14 cellular contexts compared by ENCODE assay signal in genomic region chr6:137492771-137493217, GRCh38. TPM values are rescaled to one million over a fixed set of nuclear protein-coding genes. Genes with fewer than 3 reads are reported as not detected.
A peak's percentile ranks its signal among the peaks of the same experiment; 100 is the strongest.
DNase-seq lines count a peak whose midpoint lies in the region; ATAC-seq and TF ChIP-seq lines count a peak whose summit lies in the region.
"Had no signal": no experiment of that assay in that cellular context is flagged by ENCODE, and none has a peak within 500 bp of the region (broad histone marks: within the 10 kb centered on the region; RNA-seq: fewer than 3 reads in every experiment).

No MANE protein-coding gene starts in this region.

- peaks cover 60% of the 10 kb centered on the region for H3K4me1 Mint-ChIP-seq in activated naive CD4-positive, alpha-beta T cell treated with anti-CD3 and anti-CD28 coated beads, Interleukin-2, amount 50 U/mL, for 24 hours
- peaks cover 19% of the 10 kb centered on the region for H3K4me1 Mint-ChIP-seq in activated T-helper 17 cell treated with anti-CD3 and anti-CD28 coated beads, Interleukin-2, amount 50 U/mL, for 72 hours

- intact Hi-C loops in lower lobe of right lung (cut with DNase I): no loop called here

- peaks cover 99% of the 10 kb centered on the region for H3K27me3 ChIP-seq in lower lobe of right lung (ENCODE audit: low read depth)
- H3K27me3 ChIP-seq in thoracic aorta (replicated peaks; ENCODE audit: insufficient read depth): peaks cover 40% of the 10 kb centered on the region

- H3K27me3 Mint-ChIP-seq in activated naive CD4-positive, alpha-beta T cell treated with anti-CD3 and anti-CD28 coated beads, Interleukin-2, amount 50 U/mL, for 24 hours: peaks cover 74% of the 10 kb centered on the region
- peaks cover 74% of the 10 kb centered on the region for H3K27me3 Mint-ChIP-seq in activated T-helper 17 cell treated with anti-CD3 and anti-CD28 coated beads, Interleukin-2, amount 50 U/mL, for 72 hours

- peaks cover 3% of the 10 kb centered on the region for H3K36me3 Mint-ChIP-seq in activated naive CD4-positive, alpha-beta T cell treated with anti-CD3 and anti-CD28 coated beads, Interleukin-2, amount 50 U/mL, for 24 hours
- H3K36me3 Mint-ChIP-seq in activated T-helper 17 cell treated with anti-CD3 and anti-CD28 coated beads, Interleukin-2, amount 50 U/mL, for 72 hours (ENCODE audit: low read depth): peaks cover 27% of the 10 kb centered on the region

- peak overlapping the region; percentile 23 for H3K4me3 ChIP-seq in lower lobe of right lung
- peak overlapping the region; percentile 40 for H3K4me3 ChIP-seq in thoracic aorta
- H3K4me3 ChIP-seq: colonic mucosa had no signal

- no peaks in the 10 kb centered on the region for H3K36me3 ChIP-seq in lower lobe of right lung
- H3K36me3 ChIP-seq in thoracic aorta: no peaks in the 10 kb centered on the region
- H3K36me3 ChIP-seq: colonic mucosa had no signal

- TF ChIP-seq CTCF in lower lobe of right lung (IDR thresholded peaks at IDR 0.05) (no peak), thoracic aorta (IDR thresholded peaks at IDR 0.05) (no peak)

- H3K27ac Mint-ChIP-seq in activated naive CD4-positive, alpha-beta T cell treated with anti-CD3 and anti-CD28 coated beads, Interleukin-2, amount 50 U/mL, for 24 hours: no peak overlapping the region
- no peak overlapping the region for H3K27ac Mint-ChIP-seq in activated T-helper 17 cell treated with anti-CD3 and anti-CD28 coated beads, Interleukin-2, amount 50 U/mL, for 72 hours

- no peak for ATAC-seq in activated T-helper 17 cell treated with anti-CD3 and anti-CD28 coated beads, Interleukin-2, amount 50 U/mL, for 72 hours (replicated peaks)
- ATAC-seq in lower lobe of right lung: no peak
- no peak for ATAC-seq in thoracic aorta (ENCODE audit: insufficient number of reproducible peaks, low FRiP score, low read depth)
- ATAC-seq in GM18867 (IDR thresholded peaks at IDR 0.05; ENCODE audit: unreplicated experiment): no peak

- H3K4me1 ChIP-seq in lower lobe of right lung: peaks cover 57% of the 10 kb centered on the region
- H3K4me1 ChIP-seq in thoracic aorta (ENCODE audit: control insufficient read depth in 1 of 2, low read depth in 2 of 2): peaks cover 5 to 57% of the 10 kb centered on the region in 2 donors

- no peaks in the 10 kb centered on the region for H3K9me3 Mint-ChIP-seq in activated naive CD4-positive, alpha-beta T cell treated with anti-CD3 and anti-CD28 coated beads, Interleukin-2, amount 50 U/mL, for 24 hours
- H3K9me3 Mint-ChIP-seq in activated T-helper 17 cell treated with anti-CD3 and anti-CD28 coated beads, Interleukin-2, amount 50 U/mL, for 72 hours: no peaks in the 10 kb centered on the region

- H3K4me3 Mint-ChIP-seq in activated naive CD4-positive, alpha-beta T cell treated with anti-CD3 and anti-CD28 coated beads, Interleukin-2, amount 50 U/mL, for 24 hours: peak overlapping the region; percentile 26
- H3K4me3 Mint-ChIP-seq in activated T-helper 17 cell treated with anti-CD3 and anti-CD28 coated beads, Interleukin-2, amount 50 U/mL, for 72 hours: peak overlapping the region; percentile 71

- H3K27ac ChIP-seq in lower lobe of right lung: no peak overlapping the region
- H3K27ac ChIP-seq in thoracic aorta: peak overlapping the region in 1 of 2 donors; percentile 18
- H3K27ac ChIP-seq: colonic mucosa had no signal

- DNase-seq in activated naive CD4-positive, alpha-beta T cell treated with anti-CD3 and anti-CD28 coated beads, Interleukin-2, amount 50 U/mL, for 16 hours: no peak
- DNase-seq in lower lobe of right lung (no peak), thoracic aorta (ENCODE audit: low spot score) (no peak), HuH-7.5 (ENCODE audit: low spot score) (no peak), HT-29 (ENCODE audit: low spot score) (no peak)
- DNase-seq: midbrain, NCI-H187 treated with DMSO at 0.1 percent for 48 hours, RPMI8226 had no signal

- H3K9me3 ChIP-seq in lower lobe of right lung (no peaks in the 10 kb centered on the region), thoracic aorta (no peaks in the 10 kb centered on the region)
- H3K9me3 ChIP-seq: colonic mucosa had no signal

RNA-seq across cellular contexts. Expression of gene OLIG3, which starts 1.4 kb away (rescaled TPM):
- total RNA-seq in activated T-helper 17 cell treated with anti-CD3 and anti-CD28 coated beads, Interleukin-2, amount 50 U/mL, for 72 hours: 1 to 10 TPM; 3.5 TPM
- total RNA-seq in lower lobe of right lung: not detected
- total RNA-seq in thoracic aorta: not detected
- not detected in 2 replicates for total RNA-seq in HT-29 (2014; rRNA removed; shearing (Covaris generic))
- total RNA-seq: colonic mucosa, pulmonary artery endothelial cell, urinary bladder had no signal
